20 cellular contexts compared by ENCODE assay signal in genomic region chr7:27999829-28000228, GRCh38.
DNase-seq lines count a peak whose midpoint lies in the region; ATAC-seq, FAIRE-seq and TF ChIP-seq lines count a peak whose summit lies in the region.
"Had no signal": no experiment of that assay in that cellular context is flagged by ENCODE, and none has a peak within 500 bp of the region (broad histone marks: within the 10 kb centered on the region; RNA-seq: fewer than 3 reads in every experiment).

No MANE protein-coding gene starts in this region.

- FAIRE-seq in bronchial epithelial cell (lab: Jason Lieb, UNC), result no peak
- FAIRE-seq: GM19239, K562 had no signal

- TF ChIP-seq CTCF in bronchial epithelial cell (IDR thresholded peaks at IDR 0.05; ENCODE audit: insufficient read depth, low read length, severe bottlenecking), result no peak

- no peak overlapping the region for H3K4me3 ChIP-seq in bronchial epithelial cell (ENCODE audit: low read depth, low read length)
- H3K4me3 ChIP-seq: GM23248, K562, PC-9 had no signal

- DNase-seq in DMS79 treated with DMSO at 0.1 percent for 48 hours (lab: John Stamatoyannopoulos, UW) (peak; percentile 17), DMS79 (lab: John Stamatoyannopoulos, UW) (no peak), COR-L47 (lab: John Stamatoyannopoulos, UW) (peak; percentile 14), NCI-H345 (lab: John Stamatoyannopoulos, UW) (peak; percentile 71), bronchial epithelial cell (ENCODE audit: low read depth) (peak; percentile 10), pons (ENCODE audit: low spot score) (no peak)
- DNase-seq: C1 segment of cervical spinal cord, DND-41, GF-D8, GM23248, NCI-H1048, NCI-H2029, NCI-H446, PC-9, SK-N-SH had no signal

- no peaks in the 10 kb centered on the region for H3K36me3 ChIP-seq in bronchial epithelial cell (ENCODE audit: control insufficient read depth, insufficient read depth, low read length)

- no peaks in the 10 kb centered on the region for H3K27me3 ChIP-seq in bronchial epithelial cell (ENCODE audit: control insufficient read depth, insufficient read depth, low read length)

- ATAC-seq in HG02981 (IDR thresholded peaks at IDR 0.05; ENCODE audit: unreplicated experiment), result no peak
- ATAC-seq in HG02763 (IDR thresholded peaks at IDR 0.05; ENCODE audit: unreplicated experiment), result no peak
- ATAC-seq: HCT116, K562 had no signal

Comparison
In these comparisons a context has a peak if more than half of its experiments do, and no peak if none do; other contexts are left out.
1. DNase-seq: peak in DMS79 treated with DMSO at 0.1 percent for 48 hours (single experiment), COR-L47 (single experiment), NCI-H345 (single experiment) and bronchial epithelial cell (single experiment); none in DMS79 (single experiment) and pons (single experiment).